6 cellular contexts compared by ENCODE assay signal in genomic region chr17:21663166-21663565, GRCh38. TPM values are rescaled to one million over a fixed set of nuclear protein-coding genes. Genes with fewer than 3 reads are reported as not detected.
"Had no signal": no experiment of that assay in that cellular context is flagged by ENCODE, and none has a peak within 500 bp of the region (broad histone marks: within the 10 kb centered on the region; RNA-seq: fewer than 3 reads in every experiment).

No MANE protein-coding gene starts in this region.

RNA-seq across cellular contexts. Expression of gene KCNJ18, which starts 29.2 kb away (rescaled TPM):
- total RNA-seq: GM23248, H7, HepG2, HFFc6, HT1080 had no signal
- polyA plus RNA-seq: GM23248, HepG2, IgD-negative memory B cell had no signal
